Comparison of ENCODE assay signal across 8 cellular contexts in genomic region chr5:158456756-158457155, GRCh38.
DNase-seq lines count a peak whose midpoint lies in the region; ATAC-seq and TF ChIP-seq lines count a peak whose summit lies in the region.

No MANE protein-coding gene starts in this region.

- TF ChIP-seq POLR2A in spleen (IDR thresholded peaks at IDR 0.05): no peak

- H3K27ac ChIP-seq in spleen: no peak overlapping the region

- no peak for ATAC-seq in HG03097 (IDR thresholded peaks at IDR 0.05; ENCODE audit: low FRiP score, unreplicated experiment)

- DNase-seq in NK-92 treated with Interleukin-12 subunit alpha and Interleukin-12 subunit beta, amount 100 ng/mL, for 24 hours (lab: John Stamatoyannopoulos, UW): peak; percentile 67
- DNase-seq in NK-92 (lab: John Stamatoyannopoulos, UW; ENCODE audit: unreplicated experiment): no peak
- peak; percentile 90 for DNase-seq in HT1080 (ENCODE audit: low read depth)
- peak; percentile 67 to 87 for DNase-seq in cardiac fibroblast (ENCODE audit: low read depth in 2 of 2)
- peak; percentile 72 for DNase-seq in retinal pigment epithelial cell (ENCODE audit: low read depth)
- no peak for DNase-seq in spleen
- DNase-seq in NCI-H748 treated with DMSO at 0.1 percent for 48 hours (lab: John Stamatoyannopoulos, UW): no peak

- H3K4me1 ChIP-seq in spleen: no peaks in the 10 kb centered on the region

- H3K4me3 ChIP-seq in cardiac fibroblast (replicated peaks in 1 of 2; ENCODE audit: low read depth in 2 of 2, low read length in 2 of 2) (no peak overlapping the region), retinal pigment epithelial cell (ENCODE audit: low read length) (no peak overlapping the region), spleen (no peak overlapping the region)

- H3K9me3 ChIP-seq in spleen: no peaks in the 10 kb centered on the region

- intact Hi-C loops in spleen (cut with DNase I; ENCODE audit: low total_unique reads): no loop called here

- 19 to 68% (median 36%) methylated on average over 1 of the region's 1 CpG for WGBS in spleen, 5 donors

- H3K27me3 ChIP-seq in spleen (replicated peaks in 1 of 7): no peaks in the 10 kb centered on the region

- TF ChIP-seq CTCF in cardiac fibroblast (IDR thresholded peaks at IDR 0.05; ENCODE audit: low read depth, low read length) (no peak), retinal pigment epithelial cell (conservative IDR thresholded peaks at IDR 0.05; ENCODE audit: low read depth, low read length) (no peak), spleen (IDR thresholded peaks at IDR 0.05 in 8 of 11, conservative IDR thresholded peaks at IDR 0.05 in 3 of 11) (no peak)

- H3K36me3 ChIP-seq in spleen: no peaks in the 10 kb centered on the region

Comparison
In these comparisons a context has a peak if more than half of its experiments do, and no peak if none do; other contexts are left out.
1. DNase-seq: peak in NK-92 treated with Interleukin-12 subunit alpha and Interleukin-12 subunit beta, amount 100 ng/mL, for 24 hours (single experiment), HT1080 (single experiment), cardiac fibroblast (2 of 2) and retinal pigment epithelial cell (single experiment); none in NK-92 (single experiment), spleen (single experiment) and NCI-H748 treated with DMSO at 0.1 percent for 48 hours (single experiment).